In genomic region chr1:148120395-148120794, GRCh38 we compare ENCODE assay signal across 8 cellular contexts. TPM values are rescaled to one million over a fixed set of nuclear protein-coding genes. Genes with fewer than 3 reads are reported as not detected.
DNase-seq lines count a peak whose midpoint lies in the region; ATAC-seq, FAIRE-seq and TF ChIP-seq lines count a peak whose summit lies in the region.
"Not testable (repeated sequence)": the region's sequence is repeated elsewhere in the genome, so short reads cannot be mapped to it uniquely, and the experiment has no call there.

No MANE protein-coding gene starts in this region.

- H4K20me1 ChIP-seq in KMS-11 (ENCODE audit: insufficient read depth); OCI-LY1 (ENCODE audit: insufficient read depth, low read length); endothelial cell of umbilical vein (replicated peaks; ENCODE audit: control insufficient read depth, extremely low read depth, insufficient read depth, low read length); neural progenitor cell (ENCODE audit: low read depth): not testable (repeated sequence)

- not testable (repeated sequence) for H3K4me1 ChIP-seq in KMS-11 (ENCODE audit: low read depth, poor library complexity, severe bottlenecking); OCI-LY1 (ENCODE audit: insufficient read depth, low read length, severe bottlenecking); endothelial cell of umbilical vein (ENCODE audit: control insufficient read depth, extremely low read depth, insufficient read depth, low read length); heart right ventricle; neural progenitor cell

- FAIRE-seq in endothelial cell of umbilical vein (lab: Jason Lieb, UNC) = not testable (repeated sequence)

- H3K27ac Mint-ChIP-seq in activated CD4-positive, alpha-beta T cell treated with anti-CD3 and anti-CD28 coated beads, Interleukin-2, amount 10 ng/mL, durations not matched to agents 24 days and 14 days; neural progenitor cell: not testable (repeated sequence)

- CTCF ChIA-PET in endothelial cell of umbilical vein (lab: Charles Lee) = not testable (repeated sequence)

- H3K27me3 ChIP-seq in KMS-11 (ENCODE audit: insufficient read depth, low read depth); OCI-LY1 (ENCODE audit: insufficient read depth, low read length); endothelial cell of umbilical vein (ENCODE audit: control insufficient read depth in 2 of 2, insufficient read depth in 2 of 2, low read length in 2 of 2); heart right ventricle; neural progenitor cell: not testable (repeated sequence)

- H3K36me3 Mint-ChIP-seq in activated CD4-positive, alpha-beta T cell treated with anti-CD3 and anti-CD28 coated beads, Interleukin-2, amount 10 ng/mL, durations not matched to agents 24 days and 14 days (ENCODE audit: low read depth); neural progenitor cell: not testable (repeated sequence)

- H3K36me3 ChIP-seq in KMS-11 (ENCODE audit: insufficient read depth); OCI-LY1 (ENCODE audit: insufficient read depth, low read length); endothelial cell of umbilical vein (ENCODE audit: control insufficient read depth in 2 of 2, extremely low read depth in 1 of 2, insufficient read depth in 2 of 2, low read length in 2 of 2); neural progenitor cell: not testable (repeated sequence)
- peaks cover 0 to 44% (median 0%) of the 10 kb centered on the region in 9 donors for H3K36me3 ChIP-seq in heart right ventricle

- not testable (repeated sequence) for BruUV-seq in endothelial cell of umbilical vein (replicated peaks; lab: Mats Ljungman, UMichigan)

- dilution Hi-C loops in endothelial cell of umbilical vein (cut with MboI; ENCODE audit: extremely low pct_ligation_motif_present, low sequenced_read_pairs) = not testable (repeated sequence)

- 50 to 51% methylated on average over 5 of the region's 5 CpGs for WGBS in heart right ventricle, 2 donors

- H3K27ac ChIP-seq in KMS-11; OCI-LY1 (ENCODE audit: low read depth, low read length, poor library complexity, severe bottlenecking); endothelial cell of umbilical vein (ENCODE audit: insufficient read depth, low read depth, low read length); heart right ventricle; neural progenitor cell: not testable (repeated sequence)

- not testable (repeated sequence) for H3K4me3 ChIP-seq in KMS-11 (IDR thresholded peaks at IDR 0.05; ENCODE audit: insufficient read depth, low read depth, low read length); OCI-LY1 (ENCODE audit: low read depth, low read length, poor library complexity, severe bottlenecking); endothelial cell of umbilical vein (replicated peaks in 1 of 3; ENCODE audit: insufficient read depth in 1 of 3, low read depth in 1 of 3, low read length in 3 of 3); heart right ventricle; neural progenitor cell

- H3F3A ChIP-seq in OCI-LY1 (ENCODE audit: insufficient read depth, low read length); neural progenitor cell (ENCODE audit: low read depth): not testable (repeated sequence)

- POLR2A ChIA-PET in endothelial cell of umbilical vein (lab: Charles Lee) = not testable (repeated sequence)

- H3K4me3 Mint-ChIP-seq in activated CD4-positive, alpha-beta T cell treated with anti-CD3 and anti-CD28 coated beads, Interleukin-2, amount 10 ng/mL, durations not matched to agents 24 days and 14 days; neural progenitor cell: not testable (repeated sequence)

- H3K79me2 ChIP-seq in KMS-11 (ENCODE audit: insufficient read depth, low read depth); OCI-LY1 (ENCODE audit: insufficient read depth, low read length); endothelial cell of umbilical vein (ENCODE audit: control insufficient read depth, insufficient read depth, low read length); neural progenitor cell (ENCODE audit: low read depth): not testable (repeated sequence)

- not testable (repeated sequence) for H3K9me2 ChIP-seq in OCI-LY1 (ENCODE audit: low read depth, low read length)

- not testable (repeated sequence) for H3K9me1 ChIP-seq in endothelial cell of umbilical vein (replicated peaks; ENCODE audit: control insufficient read depth, extremely low read depth, insufficient read depth, low read length)

- DNase-seq in ACHN = peak; percentile 9
- DNase-seq in ELR (ENCODE audit: low read depth) = peak; percentile 25
- peak; percentile 58 for DNase-seq in activated CD4-positive, alpha-beta T cell treated with anti-CD3 and anti-CD28 coated beads, Interleukin-2, amount 10 ng/mL, durations not matched to agents 24 days and 14 days
- DNase-seq in endothelial cell of umbilical vein (ENCODE audit: low read depth, low spot score) = peak; percentile 2
- not testable (repeated sequence) for DNase-seq in heart right ventricle
- DNase-seq in neural progenitor cell (ENCODE audit: low spot score) = peak; percentile 12

- not testable (repeated sequence) for H3K4me2 ChIP-seq in KMS-11; OCI-LY1 (ENCODE audit: low read length); endothelial cell of umbilical vein (ENCODE audit: insufficient read depth, low read length); neural progenitor cell

- not testable (repeated sequence) for TF ChIP-seq POLR2A in endothelial cell of umbilical vein (IDR thresholded peaks at IDR 0.05; ENCODE audit: low read depth, low read length)

- H3K9me3 ChIP-seq in OCI-LY1 (ENCODE audit: low read length); endothelial cell of umbilical vein (replicated peaks; ENCODE audit: control insufficient read depth, insufficient read depth, low read length); heart right ventricle; neural progenitor cell (ENCODE audit: low read depth): not testable (repeated sequence)

- 0 out of 2 replicates have a peak, but pooled peaks have one; percentile 25 for TF ChIP-seq CTCF in KMS-11 (conservative IDR thresholded peaks at IDR 0.05; ENCODE audit: low read depth, low read length)
- peak; percentile 19; the same call in 1 of the 2 replicates for TF ChIP-seq CTCF in OCI-LY1 (IDR thresholded peaks at IDR 0.05; ENCODE audit: low read length)
- TF ChIP-seq CTCF in endothelial cell of umbilical vein (IDR thresholded peaks at IDR 0.05; ENCODE audit: extremely low read depth in 1 of 2, insufficient read depth in 1 of 2, low read depth in 1 of 2, low read length in 2 of 2) = not testable (repeated sequence)
- TF ChIP-seq CTCF in heart right ventricle (IDR thresholded peaks at IDR 0.05) = peak in 6 of 9 donors; percentile 6 to 29 (median 18)
- TF ChIP-seq CTCF in neural progenitor cell (IDR thresholded peaks at IDR 0.05) = peak; percentile 26

- not testable (repeated sequence) for H3K9ac ChIP-seq in KMS-11; OCI-LY1 (ENCODE audit: low read length); endothelial cell of umbilical vein (replicated peaks; ENCODE audit: extremely low read depth, insufficient read depth, low read length); neural progenitor cell

- not testable (repeated sequence) for ATAC-seq in heart right ventricle

- not testable (repeated sequence) for H3K9me3 Mint-ChIP-seq in activated CD4-positive, alpha-beta T cell treated with anti-CD3 and anti-CD28 coated beads, Interleukin-2, amount 10 ng/mL, durations not matched to agents 24 days and 14 days; neural progenitor cell

- intact Hi-C loops in activated CD4-positive, alpha-beta T cell treated with anti-CD3 and anti-CD28 coated beads, Interleukin-2, amount 10 ng/mL, durations not matched to agents 24 days and 14 days (cut with micrococcal nuclease); endothelial cell of umbilical vein (cut with micrococcal nuclease); heart right ventricle (cut with DNase I): not testable (repeated sequence)

- not testable (repeated sequence) for H3K27me3 Mint-ChIP-seq in activated CD4-positive, alpha-beta T cell treated with anti-CD3 and anti-CD28 coated beads, Interleukin-2, amount 10 ng/mL, durations not matched to agents 24 days and 14 days; neural progenitor cell (ENCODE audit: insufficient read depth, low read depth)

- not testable (repeated sequence) for H2AFZ ChIP-seq in KMS-11 (ENCODE audit: low read depth); OCI-LY1 (ENCODE audit: low read length); endothelial cell of umbilical vein (ENCODE audit: low read depth, low read length); neural progenitor cell (replicated peaks)

- in situ Hi-C loops in ACHN (cut with HindIII; ENCODE audit: low pct_ligation_motif_present, low pct_unique_long_range_greater_than_20kb, low sequenced_read_pairs) = not testable (repeated sequence)

- not testable (repeated sequence) for H3K4me1 Mint-ChIP-seq in activated CD4-positive, alpha-beta T cell treated with anti-CD3 and anti-CD28 coated beads, Interleukin-2, amount 10 ng/mL, durations not matched to agents 24 days and 14 days; neural progenitor cell

RNA-seq across cellular contexts. Expression of gene NBPF11, which starts 31.7 kb away (rescaled TPM):
- total RNA-seq in activated CD4-positive, alpha-beta T cell treated with anti-CD3 and anti-CD28 coated beads, Interleukin-2, amount 10 ng/mL, durations not matched to agents 24 days and 14 days = 10.1 and 10.5 TPM in 2 replicates
- total RNA-seq in endothelial cell of umbilical vein (10.2 and 11.0 TPM in 2 replicates), heart right ventricle (1 to 10 TPM; 2.6 to 4.6 (median 3.0) TPM), neural progenitor cell (ENCODE audit: low replicate concordance) (9.1 TPM in 2 replicates)
- polyA plus RNA-seq in endothelial cell of umbilical vein (8.5 and 10.3 TPM in 2 replicates), heart right ventricle (1 to 10 TPM; 2.0 to 7.2 TPM)
- polyA plus RNA-seq in endothelial cell of umbilical vein (2011; cell fraction: cytosol; rRNA removed) = 3.5 and 4.4 TPM in 2 replicates
- polyA plus RNA-seq in endothelial cell of umbilical vein (2011; cell fraction: nucleus; rRNA removed) = 53.7 and 57.7 TPM in 2 replicates
- polyA plus RNA-seq in endothelial cell of umbilical vein (2012) = 4.0 and 5.0 TPM in 2 replicates
- 9.9 and 13.8 TPM in 2 replicates for polyA minus RNA-seq in endothelial cell of umbilical vein
- 2.7 TPM for polyA minus RNA-seq in endothelial cell of umbilical vein (2011; cell fraction: cytosol; rRNA and poly(A)+ RNA removed)
- 15.4 and 19.5 TPM in 2 replicates for polyA minus RNA-seq in endothelial cell of umbilical vein (2011; cell fraction: nucleus; rRNA and poly(A)+ RNA removed)
